1 cellular context compared by ENCODE assay signal in genomic region chr9:92147030-92147853, GRCh38.
TF ChIP-seq lines count a peak whose summit lies in the region.

No MANE protein-coding gene starts in this region.

TF ChIP-seq in K562, 482 proteins besides CTCF, POLR2A, EP300 and RAD21 (continued from another document and continues in another):
- peak; percentile 68 for TF ChIP-seq HINFP (tag; conservative IDR thresholded peaks at IDR 0.05; ENCODE audit: low read depth)
- no peak for TF ChIP-seq GATAD2B (IDR thresholded peaks at IDR 0.05; ENCODE audit: borderline replicate concordance)
- no peak for TF ChIP-seq ZFX (CRISPR knock-in tag; IDR thresholded peaks at IDR 0.05)
- no peak for TF ChIP-seq SMAD2 (IDR thresholded peaks at IDR 0.05; ENCODE audit: low read depth, low read length)
- no peak for TF ChIP-seq LARP7 (IDR thresholded peaks at IDR 0.05)
- TF ChIP-seq SRSF7 (optimal IDR thresholded peaks at IDR 0.05; ENCODE audit: low read depth, low read length), result no peak
- no peak for TF ChIP-seq RFX1 (IDR thresholded peaks at IDR 0.05)
- TF ChIP-seq ESRRA (IDR thresholded peaks at IDR 0.05; ENCODE audit: borderline replicate concordance, low read depth), result peak; percentile 17; the same call in 1 of the 2 replicates
- TF ChIP-seq PHB (CRISPR knock-in tag; IDR thresholded peaks at IDR 0.05), result no peak
- TF ChIP-seq ZNF140 (CRISPR knock-in tag; IDR thresholded peaks at IDR 0.05), result no peak
- TF ChIP-seq NR2C1 (IDR thresholded peaks at IDR 0.05), result peak; percentile 86
- TF ChIP-seq NR2C1 (tag; IDR thresholded peaks at IDR 0.05), result peak; percentile 88
- TF ChIP-seq NFYB (IDR thresholded peaks at IDR 0.05; ENCODE audit: extremely low read depth, insufficient read length), result no peak
- TF ChIP-seq KDM2B (CRISPR knock-in tag; IDR thresholded peaks at IDR 0.05), result no peak
- TF ChIP-seq ZNF507 (tag; conservative IDR thresholded peaks at IDR 0.05), result no peak
- TF ChIP-seq ZNF699 (CRISPR knock-in tag; IDR thresholded peaks at IDR 0.05; ENCODE audit: insufficient replicate concordance), result no peak
- TF ChIP-seq, protein P1, sequence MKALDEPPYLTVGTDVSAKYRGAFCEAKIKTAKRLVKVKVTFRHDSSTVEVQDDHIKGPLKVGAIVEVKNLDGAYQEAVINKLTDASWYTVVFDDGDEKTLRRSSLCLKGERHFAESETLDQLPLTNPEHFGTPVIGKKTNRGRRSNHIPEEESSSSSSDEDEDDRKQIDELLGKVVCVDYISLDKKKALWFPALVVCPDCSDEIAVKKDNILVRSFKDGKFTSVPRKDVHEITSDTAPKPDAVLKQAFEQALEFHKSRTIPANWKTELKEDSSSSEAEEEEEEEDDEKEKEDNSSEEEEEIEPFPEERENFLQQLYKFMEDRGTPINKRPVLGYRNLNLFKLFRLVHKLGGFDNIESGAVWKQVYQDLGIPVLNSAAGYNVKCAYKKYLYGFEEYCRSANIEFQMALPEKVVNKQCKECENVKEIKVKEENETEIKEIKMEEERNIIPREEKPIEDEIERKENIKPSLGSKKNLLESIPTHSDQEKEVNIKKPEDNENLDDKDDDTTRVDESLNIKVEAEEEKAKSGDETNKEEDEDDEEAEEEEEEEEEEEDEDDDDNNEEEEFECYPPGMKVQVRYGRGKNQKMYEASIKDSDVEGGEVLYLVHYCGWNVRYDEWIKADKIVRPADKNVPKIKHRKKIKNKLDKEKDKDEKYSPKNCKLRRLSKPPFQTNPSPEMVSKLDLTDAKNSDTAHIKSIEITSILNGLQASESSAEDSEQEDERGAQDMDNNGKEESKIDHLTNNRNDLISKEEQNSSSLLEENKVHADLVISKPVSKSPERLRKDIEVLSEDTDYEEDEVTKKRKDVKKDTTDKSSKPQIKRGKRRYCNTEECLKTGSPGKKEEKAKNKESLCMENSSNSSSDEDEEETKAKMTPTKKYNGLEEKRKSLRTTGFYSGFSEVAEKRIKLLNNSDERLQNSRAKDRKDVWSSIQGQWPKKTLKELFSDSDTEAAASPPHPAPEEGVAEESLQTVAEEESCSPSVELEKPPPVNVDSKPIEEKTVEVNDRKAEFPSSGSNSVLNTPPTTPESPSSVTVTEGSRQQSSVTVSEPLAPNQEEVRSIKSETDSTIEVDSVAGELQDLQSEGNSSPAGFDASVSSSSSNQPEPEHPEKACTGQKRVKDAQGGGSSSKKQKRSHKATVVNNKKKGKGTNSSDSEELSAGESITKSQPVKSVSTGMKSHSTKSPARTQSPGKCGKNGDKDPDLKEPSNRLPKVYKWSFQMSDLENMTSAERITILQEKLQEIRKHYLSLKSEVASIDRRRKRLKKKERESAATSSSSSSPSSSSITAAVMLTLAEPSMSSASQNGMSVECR (CRISPR knock-in tag; IDR thresholded peaks at IDR 0.05), result no peak
- TF ChIP-seq HES1 (IDR thresholded peaks at IDR 0.05; ENCODE audit: low read depth), result peak; percentile 68; the same call in 1 of the 2 replicates
- TF ChIP-seq TSC22D4 (tag; IDR thresholded peaks at IDR 0.05), result no peak
- TF ChIP-seq HDGF (IDR thresholded peaks at IDR 0.05), result peak; percentile 79
- TF ChIP-seq PHF20 (IDR thresholded peaks at IDR 0.05; ENCODE audit: partially characterized antibody), result peak; percentile 35
- no peak for TF ChIP-seq ZNF282 (CRISPR knock-in tag; IDR thresholded peaks at IDR 0.05)
- TF ChIP-seq ZNF431 (CRISPR knock-in tag; IDR thresholded peaks at IDR 0.05), result no peak
- no peak for TF ChIP-seq GABPB2 (CRISPR knock-in tag; conservative IDR thresholded peaks at IDR 0.05)
- no peak for TF ChIP-seq CHD1 (IDR thresholded peaks at IDR 0.05; ENCODE audit: low read length)
- TF ChIP-seq ZNF609 (CRISPR knock-in tag; IDR thresholded peaks at IDR 0.05; ENCODE audit: borderline replicate concordance), result no peak
- TF ChIP-seq KDM5B (IDR thresholded peaks at IDR 0.05; ENCODE audit: insufficient replicate concordance, low read depth, low read length), result peak; percentile 35
- no peak for TF ChIP-seq HMGXB4 (CRISPR knock-in tag; IDR thresholded peaks at IDR 0.05)
- no peak for TF ChIP-seq ZNF77 (CRISPR knock-in tag; IDR thresholded peaks at IDR 0.05)
- no peak for TF ChIP-seq JUNB (CRISPR knock-in tag; conservative IDR thresholded peaks at IDR 0.05)
- TF ChIP-seq ZNF354B (CRISPR knock-in tag; IDR thresholded peaks at IDR 0.05), result no peak
- TF ChIP-seq HMBOX1 (IDR thresholded peaks at IDR 0.05), result no peak
- no peak for TF ChIP-seq PHF21A (IDR thresholded peaks at IDR 0.05; ENCODE audit: borderline replicate concordance, low read depth)
- TF ChIP-seq, protein P2, sequence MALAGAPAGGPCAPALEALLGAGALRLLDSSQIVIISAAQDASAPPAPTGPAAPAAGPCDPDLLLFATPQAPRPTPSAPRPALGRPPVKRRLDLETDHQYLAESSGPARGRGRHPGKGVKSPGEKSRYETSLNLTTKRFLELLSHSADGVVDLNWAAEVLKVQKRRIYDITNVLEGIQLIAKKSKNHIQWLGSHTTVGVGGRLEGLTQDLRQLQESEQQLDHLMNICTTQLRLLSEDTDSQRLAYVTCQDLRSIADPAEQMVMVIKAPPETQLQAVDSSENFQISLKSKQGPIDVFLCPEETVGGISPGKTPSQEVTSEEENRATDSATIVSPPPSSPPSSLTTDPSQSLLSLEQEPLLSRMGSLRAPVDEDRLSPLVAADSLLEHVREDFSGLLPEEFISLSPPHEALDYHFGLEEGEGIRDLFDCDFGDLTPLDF (CRISPR knock-in tag; IDR thresholded peaks at IDR 0.05), result no peak
- TF ChIP-seq JUND (IDR thresholded peaks at IDR 0.05; ENCODE audit: borderline replicate concordance, low read depth, low read length), result peak; percentile 77
- peak; percentile 67; the same call in 2 of the 3 replicates for TF ChIP-seq JUND (tag; IDR thresholded peaks at IDR 0.05; ENCODE audit: borderline replicate concordance, low read depth, low read length)
- peak; percentile 37 for TF ChIP-seq DACH1 (IDR thresholded peaks at IDR 0.05; ENCODE audit: partially characterized antibody)
- TF ChIP-seq HMG20B (CRISPR knock-in tag; IDR thresholded peaks at IDR 0.05), result no peak
- no peak for TF ChIP-seq ZBED1 (IDR thresholded peaks at IDR 0.05)
- no peak for TF ChIP-seq BRCA1 (IDR thresholded peaks at IDR 0.05)
- TF ChIP-seq BRCA1 (CRISPR knock-in tag; IDR thresholded peaks at IDR 0.05), result no peak
- peak; percentile 81; the same call in 1 of the 2 replicates for TF ChIP-seq ELF4 (CRISPR knock-in tag; IDR thresholded peaks at IDR 0.05)
- no peak for TF ChIP-seq HNRNPK (IDR thresholded peaks at IDR 0.05; ENCODE audit: low read depth, low read length, poor library complexity, severe bottlenecking)
- no peak for TF ChIP-seq MTF1 (CRISPR knock-in tag; IDR thresholded peaks at IDR 0.05; ENCODE audit: borderline replicate concordance)
- no peak for TF ChIP-seq PTRF (tag; IDR thresholded peaks at IDR 0.05)
- TF ChIP-seq CHD2 (IDR thresholded peaks at IDR 0.05; ENCODE audit: low read depth, low read length), result no peak
- no peak for TF ChIP-seq PRPF4 (IDR thresholded peaks at IDR 0.05; ENCODE audit: insufficient read depth, low read depth, low read length, poor library complexity, severe bottlenecking)
- no peak for TF ChIP-seq THRAP3 (IDR thresholded peaks at IDR 0.05; ENCODE audit: borderline replicate concordance)
- no peak for TF ChIP-seq ADNP (tag; IDR thresholded peaks at IDR 0.05)
- TF ChIP-seq, protein P3, sequence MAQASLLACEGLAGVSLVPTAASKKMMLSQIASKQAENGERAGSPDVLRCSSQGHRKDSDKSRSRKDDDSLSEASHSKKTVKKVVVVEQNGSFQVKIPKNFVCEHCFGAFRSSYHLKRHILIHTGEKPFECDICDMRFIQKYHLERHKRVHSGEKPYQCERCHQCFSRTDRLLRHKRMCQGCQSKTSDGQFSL (CRISPR knock-in tag; IDR thresholded peaks at IDR 0.05), result peak; percentile 82; the same call in 1 of the 2 replicates
- TF ChIP-seq, protein P3 (tag; IDR thresholded peaks at IDR 0.05), result no peak
- TF ChIP-seq SAFB (IDR thresholded peaks at IDR 0.05; ENCODE audit: borderline replicate concordance, low read depth, low read length), result 0 out of 2 replicates have a peak, but pooled peaks have one; percentile 5
- TF ChIP-seq ZNF184 (CRISPR knock-in tag; IDR thresholded peaks at IDR 0.05), result no peak
- no peak for TF ChIP-seq GMEB1 (CRISPR knock-in tag; IDR thresholded peaks at IDR 0.05)
- 0 out of 2 replicates have a peak, but pooled peaks have one; percentile 21 for TF ChIP-seq ZNF12 (CRISPR knock-in tag; IDR thresholded peaks at IDR 0.05)
